9 cellular contexts compared by ENCODE assay signal in the genomic region with DNA sequence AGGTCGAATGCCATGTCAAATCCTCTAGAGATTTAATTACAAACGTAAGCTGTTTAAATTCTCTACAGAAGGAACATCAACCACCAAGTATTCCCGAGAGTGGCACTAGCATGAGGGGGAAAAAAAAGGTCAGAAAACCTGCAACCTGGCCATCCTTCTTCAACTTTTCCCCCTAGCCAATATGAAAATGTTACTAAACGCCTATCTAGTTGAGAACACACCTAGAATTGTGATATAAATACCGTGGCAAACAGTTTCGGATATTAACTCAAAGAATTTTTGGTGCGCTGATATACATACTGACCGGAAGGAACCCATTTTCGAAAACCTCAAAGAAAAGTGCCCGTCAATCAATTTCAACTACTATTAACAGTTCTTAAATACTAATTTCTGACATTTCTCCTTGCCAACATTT. TPM values are rescaled to one million over a fixed set of nuclear protein-coding genes. Genes with fewer than 3 reads are reported as not detected.
DNase-seq lines count a peak whose midpoint lies in the region; ATAC-seq, FAIRE-seq and TF ChIP-seq lines count a peak whose summit lies in the region.
"Had no signal": no experiment of that assay in that cellular context is flagged by ENCODE, and none has a peak within 500 bp of the region (broad histone marks: within the 10 kb centered on the region; RNA-seq: fewer than 3 reads in every experiment).

No MANE protein-coding gene starts in this region.

- TF ChIP-seq CTCF in Panc1 (IDR thresholded peaks at IDR 0.05): no peak

- H3K4me1 ChIP-seq in Panc1 (ENCODE audit: control insufficient read depth, insufficient read depth, low read length): peaks cover 33% of the 10 kb centered on the region
- peaks cover 5 to 10% of the 10 kb centered on the region in 2 donors for H3K4me1 ChIP-seq in esophagus (ENCODE audit: control insufficient read depth in 2 of 2, insufficient read depth in 2 of 2, low read length in 1 of 2)
- H3K4me1 ChIP-seq in rectal smooth muscle tissue (ENCODE audit: control insufficient read depth, insufficient read depth, low read length): peaks cover 17% of the 10 kb centered on the region

- CTCF ChIA-PET in Panc1 (lab: Charles Lee): no interaction called here

- no peak for TF ChIP-seq POLR2A in GM12891 (IDR thresholded peaks at IDR 0.05; ENCODE audit: low read depth, low read length)

- DNase-seq in GM12891 (ENCODE audit: insufficient read length, low spot score) (no peak), Panc1 (ENCODE audit: low read depth, low spot score) (no peak), AG08396 (ENCODE audit: low spot score) (no peak)
- no peak for DNase-seq in activated effector memory CD4-positive, alpha-beta T cell treated with anti-CD3 and anti-CD28 coated beads, Interleukin-2, amount 50 U/mL, for 16 hours
- DNase-seq: stimulated activated CD4-positive, alpha-beta T cell treated with anti-CD3 and anti-CD28 coated beads, Interleukin-12 subunit alpha, Interleukin-12 subunit beta, amount 100 ng/mL, for 4 hours had no signal

- H3K27me3 ChIP-seq in Panc1 (ENCODE audit: control insufficient read depth, insufficient read depth, low read length) (no peaks in the 10 kb centered on the region), esophagus (ENCODE audit: control insufficient read depth in 1 of 2, insufficient read depth in 2 of 2, low read length in 2 of 2) (no peaks in the 10 kb centered on the region), rectal smooth muscle tissue (ENCODE audit: control insufficient read depth, insufficient read depth, low read length) (no peaks in the 10 kb centered on the region)

- H3K4me3 ChIP-seq in Panc1 (ENCODE audit: low read depth in 2 of 2, low read length in 2 of 2) (peak overlapping the region; percentile 70 to 86), esophagus (ENCODE audit: low read depth in 1 of 2, low read length in 2 of 2) (peak overlapping the region; percentile 38 to 87), rectal smooth muscle tissue (ENCODE audit: low read length) (peak overlapping the region; percentile 99)

- TSS peak; percentile 66 for BruUV-seq in Panc1 (replicated peaks; lab: Mats Ljungman, UMichigan)

- ATAC-seq in Panc1 (no peak), GM21529 (IDR thresholded peaks at IDR 0.05; ENCODE audit: unreplicated experiment) (no peak), HG02885 (IDR thresholded peaks at IDR 0.05; ENCODE audit: poor library complexity, unreplicated experiment) (no peak)

- intact Hi-C loops in Panc1 (cut with micrococcal nuclease; ENCODE audit: unreplicated experiment): no loop called here

- H3K27ac ChIP-seq in Panc1 (ENCODE audit: low read length) (peak overlapping the region; percentile 94), esophagus (ENCODE audit: low read depth in 2 of 2, low read length in 1 of 2) (peak overlapping the region in 1 of 2 donors; percentile 54), rectal smooth muscle tissue (ENCODE audit: low read depth, low read length) (no peak overlapping the region)

- no peak for FAIRE-seq in GM12891 (lab: Jason Lieb, UNC)

- H3K36me3 ChIP-seq in Panc1 (ENCODE audit: control insufficient read depth, insufficient read depth, low read length) (peaks cover 44% of the 10 kb centered on the region), esophagus (ENCODE audit: control insufficient read depth in 2 of 2, insufficient read depth in 2 of 2, low read length in 1 of 2) (peaks cover 2 to 4% of the 10 kb centered on the region in 2 donors), rectal smooth muscle tissue (ENCODE audit: control insufficient read depth, insufficient read depth, low read length) (peaks cover 8% of the 10 kb centered on the region)

- POLR2A ChIA-PET in Panc1 (lab: Charles Lee): interaction anchor here (0.7 to 0.9 kb wide), 2 partner anchors 16 to 209 kb away, joined by 3 read pairs; no protein-coding TSS in a partner anchor

- WGBS in esophagus, 2 donors: 1 to 3% methylated on average over 10 of the region's 10 CpGs

- in situ Hi-C loops in Panc1 (cut with HindIII; ENCODE audit: low pct_unique_long_range_greater_than_20kb, low sequenced_read_pairs): no loop called here

- H3K9ac ChIP-seq in rectal smooth muscle tissue (ENCODE audit: low read length): peak overlapping the region; percentile 18

- no peaks in the 10 kb centered on the region for H3K9me3 ChIP-seq in Panc1 (ENCODE audit: control insufficient read depth, insufficient read depth, low read depth, low read length)
- H3K9me3 ChIP-seq in esophagus (ENCODE audit: control insufficient read depth in 2 of 2, insufficient read depth in 1 of 2, low read depth in 1 of 2, low read length in 1 of 2): no peaks in the 10 kb centered on the region

TF ChIP-seq in GM12891, 5 proteins besides CTCF, POLR2A, EP300 and RAD21:
- 0 out of 2 replicates have a peak, but pooled peaks have one; percentile 43 for TF ChIP-seq POLR2AphosphoS5 (IDR thresholded peaks at IDR 0.05; ENCODE audit: low read depth, low read length)
- TF ChIP-seq SPI1 (IDR thresholded peaks at IDR 0.05; ENCODE audit: low read depth, low read length): no peak

RNA-seq across cellular contexts. Expression of a gene that starts 1.8 kb away (rescaled TPM):
- polyA plus RNA-seq in GM12891 (2012; ENCODE audit: low read depth, missing spikeins): 626 TPM
- total RNA-seq in Panc1 (2021; ENCODE audit: unreplicated experiment): 537 TPM
- 384 TPM for polyA plus RNA-seq in Panc1 (2012; ENCODE audit: insufficient read length)
- 100 to 1,000 TPM; 431 to 699 TPM for polyA plus RNA-seq in esophagus

RNA-seq across cellular contexts. Expression of a gene that starts 12.4 kb away (rescaled TPM):
- polyA plus RNA-seq in GM12891 (2012; ENCODE audit: low read depth, missing spikeins): 0.13 TPM
- total RNA-seq in Panc1 (2021; ENCODE audit: unreplicated experiment): 0.28 TPM
- polyA plus RNA-seq in Panc1 (2012; ENCODE audit: insufficient read length): not detected
- polyA plus RNA-seq in esophagus: under 1 TPM; 0.11 to 0.14 TPM
